Comparison of ENCODE assay signal across 21 cellular contexts in the genomic region with DNA sequence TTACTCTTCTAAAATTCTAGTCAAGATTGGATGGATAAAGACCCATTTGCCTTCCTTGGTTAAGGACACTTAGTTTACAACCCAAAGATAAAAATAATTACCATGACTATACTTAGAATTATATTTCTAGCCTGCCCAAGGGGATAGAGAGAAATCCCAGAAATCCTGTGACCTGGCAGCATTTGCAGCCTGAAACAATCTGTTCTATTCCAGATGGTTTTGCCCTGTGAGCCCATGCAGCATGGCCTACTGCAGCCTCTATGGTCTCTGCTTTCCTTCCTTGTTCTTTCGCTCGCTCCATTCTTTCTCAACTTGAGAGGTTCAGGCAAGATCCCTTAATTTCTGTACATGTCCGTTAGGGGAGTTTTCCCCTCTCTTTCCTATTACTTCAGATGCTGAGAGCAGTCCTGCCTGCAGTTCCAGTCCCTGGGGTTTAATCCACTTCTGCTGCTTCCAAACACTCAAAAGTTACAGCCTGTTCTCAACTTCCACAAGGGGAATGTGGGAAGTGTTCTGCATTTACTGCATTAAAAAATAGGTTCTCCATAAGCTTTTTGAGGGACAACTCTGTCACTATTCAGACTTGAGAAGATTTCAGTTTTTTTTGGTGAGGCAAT.
DNase-seq lines count a peak whose midpoint lies in the region; ATAC-seq and TF ChIP-seq lines count a peak whose summit lies in the region.
"Had no signal": no experiment of that assay in that cellular context is flagged by ENCODE, and none has a peak within 500 bp of the region (broad histone marks: within the 10 kb centered on the region; RNA-seq: fewer than 3 reads in every experiment).

No MANE protein-coding gene starts in this region.

- ATAC-seq in heart right ventricle (peak in 6 of 8 donors; percentile 25 to 70 (median 52)), GM21619 (IDR thresholded peaks at IDR 0.05; ENCODE audit: unreplicated experiment) (no peak)
- ATAC-seq: HCT116 had no signal

- H3K9me3 ChIP-seq in WERI-Rb-1 (ENCODE audit: severe bottlenecking) (no peaks in the 10 kb centered on the region), heart right ventricle (no peaks in the 10 kb centered on the region), testis (no peaks in the 10 kb centered on the region)
- H3K9me3 ChIP-seq: SJCRH30 had no signal

- no peaks in the 10 kb centered on the region for H3K27me3 ChIP-seq in WERI-Rb-1 (ENCODE audit: insufficient read depth, low read depth, severe bottlenecking)
- H3K27me3 ChIP-seq in heart right ventricle: peaks cover 0 to 8% (median 0%) of the 10 kb centered on the region in 7 donors
- H3K27me3 ChIP-seq in testis: no peaks in the 10 kb centered on the region
- H3K27me3 ChIP-seq: SJCRH30 had no signal

- TF ChIP-seq CTCF in WERI-Rb-1 (IDR thresholded peaks at IDR 0.05; ENCODE audit: low read depth, low read length) (no peak), heart right ventricle (IDR thresholded peaks at IDR 0.05) (no peak), testis (IDR thresholded peaks at IDR 0.05) (no peak), GM20000 (IDR thresholded peaks at IDR 0.05; ENCODE audit: extremely low read depth, missing control alignments) (no peak)

- intact Hi-C loops in heart right ventricle (cut with DNase I) (no loop called here), testis (cut with DNase I; ENCODE audit: low total_unique reads) (no loop called here)

- no peak overlapping the region for H3K4me3 ChIP-seq in WERI-Rb-1 (ENCODE audit: low read depth, low read length)
- no peak overlapping the region for H3K4me3 ChIP-seq in heart right ventricle
- no peak overlapping the region for H3K4me3 ChIP-seq in testis
- H3K4me3 ChIP-seq: GM23248, PC-9, SJCRH30 had no signal

- peaks cover 0 to 26% (median 12%) of the 10 kb centered on the region in 9 donors for H3K4me1 ChIP-seq in heart right ventricle
- no peaks in the 10 kb centered on the region for H3K4me1 ChIP-seq in testis
- H3K4me1 ChIP-seq: SJCRH30 had no signal

- H3K36me3 ChIP-seq in WERI-Rb-1 (no peaks in the 10 kb centered on the region), heart right ventricle (no peaks in the 10 kb centered on the region), testis (ENCODE audit: low read depth, missing control alignments) (no peaks in the 10 kb centered on the region)
- H3K36me3 ChIP-seq: SJCRH30 had no signal

- no peak for TF ChIP-seq POLR2A in testis (IDR thresholded peaks at IDR 0.05)

- DNase-seq in NCI-H2171 treated with DMSO at 0.1 percent for 48 hours (lab: John Stamatoyannopoulos, UW) (peak; percentile 56), NCI-H2171 (lab: John Stamatoyannopoulos, UW) (no peak), WERI-Rb-1 (peak; percentile 18), heart right ventricle (no peak), testis (peak; percentile 38), GM20000 (ENCODE audit: low spot score) (no peak), ecto neural progenitor cell (ENCODE audit: low spot score) (no peak)
- DNase-seq: DMS153, GF-D8, GM23248, MM.1S, NCI-H1092, NCI-H1436 treated with DMSO at 0.1 percent for 48 hours, NCI-H2081, NCI-H510A, PC-9, SJCRH30 had no signal

- H3K27ac ChIP-seq in WERI-Rb-1 (peak overlapping the region; percentile 62), heart right ventricle (peak overlapping the region in 3 of 10 donors; percentile 13 to 52 (median 37)), testis (peak overlapping the region in 1 of 2 donors; percentile 61)
- H3K27ac ChIP-seq: 22Rv1, GM23248, PC-9, RWPE1, SJCRH30 had no signal

- 59 to 61% methylated on average over 3 of the region's 3 CpGs for WGBS in heart right ventricle, 2 donors
- WGBS in testis, 2 donors: 63 to 70% methylated on average over 3 of the region's 3 CpGs

Comparison
In these comparisons a context has a peak if more than half of its experiments do, and no peak if none do; other contexts are left out.
1. DNase-seq: peak in NCI-H2171 treated with DMSO at 0.1 percent for 48 hours (single experiment), WERI-Rb-1 (single experiment) and testis (single experiment); none in NCI-H2171 (single experiment), heart right ventricle (0 of 2), GM20000 (single experiment) and ecto neural progenitor cell (single experiment).